ENCODE assay signal across 9 cellular contexts in the genomic region with DNA sequence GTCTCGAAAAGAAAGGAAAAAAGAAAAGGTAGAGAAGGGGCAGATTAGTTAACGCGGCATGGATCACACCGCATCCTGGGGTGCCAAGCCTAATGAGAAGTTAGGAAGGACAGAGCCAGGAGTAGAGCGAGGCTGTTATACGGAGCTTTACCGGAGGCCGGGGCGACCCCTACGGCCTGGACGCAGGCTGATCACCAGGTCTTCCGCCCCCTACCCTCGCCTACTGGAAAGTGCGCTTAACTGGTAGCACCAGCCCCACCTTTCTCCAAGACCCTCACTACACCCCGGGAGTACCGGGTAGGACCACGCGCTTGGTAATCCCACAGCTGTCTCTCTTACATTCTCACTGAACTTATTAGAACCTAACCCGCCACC. TPM values are rescaled to one million over a fixed set of nuclear protein-coding genes. Genes with fewer than 3 reads are reported as not detected.
DNase-seq lines count a peak whose midpoint lies in the region; ATAC-seq, FAIRE-seq and TF ChIP-seq lines count a peak whose summit lies in the region.
"Had no signal": no experiment of that assay in that cellular context is flagged by ENCODE, and none has a peak within 500 bp of the region (broad histone marks: within the 10 kb centered on the region; RNA-seq: fewer than 3 reads in every experiment).

No MANE protein-coding gene starts in this region.

- TF ChIP-seq POLR2A in IMR-90 (IDR thresholded peaks at IDR 0.05; ENCODE audit: low read depth, low read length) (no peak), stomach (IDR thresholded peaks at IDR 0.05) (no peak)

- POLR2A ChIA-PET in IMR-90 (lab: Charles Lee; ENCODE audit: unreplicated experiment) = interaction anchor here (1.1 kb wide), 1 partner anchor 137 kb away, joined by 3 read pairs; no protein-coding TSS in a partner anchor

- H3K27me3 ChIP-seq in IMR-90 (ENCODE audit: control insufficient read depth, insufficient read depth, low read length) = no peaks in the 10 kb centered on the region
- H3K27me3 ChIP-seq in astrocyte (ENCODE audit: insufficient read depth, low read length) = no peaks in the 10 kb centered on the region
- H3K27me3 ChIP-seq in stomach = no peaks in the 10 kb centered on the region

- H3K9me3 ChIP-seq in IMR-90 (ENCODE audit: control insufficient read depth, insufficient read depth, low read length) = no peaks in the 10 kb centered on the region; the same call in 1 of the 2 replicates
- H3K9me3 ChIP-seq in astrocyte (ENCODE audit: insufficient read depth, low read depth, low read length) = no peaks in the 10 kb centered on the region
- peaks cover 0 to 4% of the 10 kb centered on the region in 2 donors for H3K9me3 ChIP-seq in kidney (ENCODE audit: control insufficient read depth in 1 of 2, low read length in 2 of 2)
- peaks cover 0 to 12% (median 0%) of the 10 kb centered on the region in 4 donors for H3K9me3 ChIP-seq in stomach

- peak overlapping the region; percentile 29; the same call in 1 of the 2 replicates for H3K56ac ChIP-seq in IMR-90 (ENCODE audit: extremely low read depth, insufficient read depth, low read length)

- H3K79me1 ChIP-seq in IMR-90 (ENCODE audit: low read depth in 1 of 2, low read length in 2 of 2) = peaks cover 0 to 31% of the 10 kb centered on the region in 2 experiments; a peak in 3 of 4 replicates

- intact Hi-C loops in IMR-90 (cut with micrococcal nuclease) (no loop called here), kidney (cut with DNase I) (no loop called here), stomach (cut with DNase I; ENCODE audit: low total_unique reads) (no loop called here)

- CTCF ChIA-PET in IMR-90 (lab: Yijun Ruan, JAX) = no interaction called here

- H4K20me1 ChIP-seq in IMR-90 (ENCODE audit: insufficient read depth, low read length) (no peaks in the 10 kb centered on the region; the same call in 1 of the 2 replicates), astrocyte (ENCODE audit: insufficient read depth, low read length) (peaks cover 13% of the 10 kb centered on the region)

- H2AK9ac ChIP-seq in IMR-90 (replicated peaks; ENCODE audit: low read depth, low read length, poor library complexity) = peak overlapping the region; percentile 91

- peak overlapping the region; percentile 86 for H3K4ac ChIP-seq in IMR-90 (ENCODE audit: low read depth, low read length)

- WGBS in IMR-90 (ENCODE audit: extremely low coverage in 2 of 2, insufficient read length in 1 of 2), 2 experiments = 26% methylated on average over 3 of the region's 19 CpGs; no CpG with 5 or more reads in 1 of the 2 experiments
- WGBS in stomach, 5 donors = 1 to 4% (median 3%) methylated on average over 15 to 19 of the region's 19 CpGs

- no peak for TF ChIP-seq RAD21 in IMR-90 (IDR thresholded peaks at IDR 0.05; ENCODE audit: low read length)

- no peak overlapping the region for H2BK20ac ChIP-seq in IMR-90 (ENCODE audit: low read depth, low read length)

- H3K36me3 ChIP-seq in IMR-90 (ENCODE audit: control insufficient read depth, insufficient read depth, low read length) (no peaks in the 10 kb centered on the region), astrocyte (ENCODE audit: insufficient read depth, low read length) (peaks cover 3% of the 10 kb centered on the region), kidney (ENCODE audit: control insufficient read depth in 1 of 2, insufficient read depth in 2 of 2, low read length in 2 of 2) (no peaks in the 10 kb centered on the region), stomach (peaks cover 0 to 18% (median 2%) of the 10 kb centered on the region in 4 donors)

- in situ Hi-C loops in IMR-90 (cut with MboI; ENCODE audit: low sequenced_read_pairs) = no loop called here

- H3K27ac ChIP-seq in IMR-90 (ENCODE audit: insufficient read depth, low read length) (peak overlapping the region; percentile 76), astrocyte (ENCODE audit: low read depth, low read length) (peak overlapping the region; percentile 84), kidney (ENCODE audit: low read depth in 2 of 2, low read length in 2 of 2) (peak overlapping the region; percentile 96 to 98), stomach (peak overlapping the region; percentile 91 to 99 (median 96))

- no peaks in the 10 kb centered on the region for H3K27me3 Mint-ChIP-seq in astrocyte (ENCODE audit: low read depth, unreplicated experiment)

- H3K4me3 ChIP-seq in IMR-90 (ENCODE audit: insufficient read depth, low read depth, low read length) = peak overlapping the region; percentile 62
- H3K4me3 ChIP-seq in astrocyte (ENCODE audit: insufficient read depth, low read depth, low read length) = peak overlapping the region; percentile 81
- peak overlapping the region; percentile 81 to 98 for H3K4me3 ChIP-seq in kidney (ENCODE audit: low read length in 2 of 2)
- peak overlapping the region; percentile 62 to 75 (median 70) for H3K4me3 ChIP-seq in stomach

- dilution Hi-C loops in IMR-90 (cut with HindIII; ENCODE audit: low sequenced_read_pairs, unreplicated experiment) = no loop called here

- H3K9me1 ChIP-seq in IMR-90 (ENCODE audit: insufficient read depth, low read length) = no peaks in the 10 kb centered on the region

- peak overlapping the region; percentile 96 for H3K4me3 Mint-ChIP-seq in astrocyte (ENCODE audit: unreplicated experiment)

- ATAC-seq in IMR-90 (ENCODE audit: low read depth) (no peak), GM18520 (IDR thresholded peaks at IDR 0.05; ENCODE audit: unreplicated experiment) (no peak)

- H3K9me3 Mint-ChIP-seq in astrocyte (ENCODE audit: unreplicated experiment) = peaks cover 3% of the 10 kb centered on the region

- no peak for TF ChIP-seq EP300 in stomach (IDR thresholded peaks at IDR 0.05)

- H2AFZ ChIP-seq in IMR-90 (replicated peaks; ENCODE audit: low read length, poor library complexity) = peak overlapping the region; percentile 92
- H2AFZ ChIP-seq in astrocyte (ENCODE audit: low read depth, low read length) = peak overlapping the region; percentile 77

- no peak; the same call in 1 of the 2 replicates for TF ChIP-seq CTCF in IMR-90 (conservative IDR thresholded peaks at IDR 0.05; ENCODE audit: low read depth, low read length)
- TF ChIP-seq CTCF in astrocyte (IDR thresholded peaks at IDR 0.05; ENCODE audit: insufficient read depth, low read depth, low read length) = no peak
- no peak for TF ChIP-seq CTCF in kidney (IDR thresholded peaks at IDR 0.05; ENCODE audit: borderline replicate concordance, extremely low read depth, insufficient read depth)
- no peak for TF ChIP-seq CTCF in stomach (IDR thresholded peaks at IDR 0.05)

- peak overlapping the region; percentile 3; the same call in 1 of the 2 replicates for H4K5ac ChIP-seq in IMR-90 (ENCODE audit: low read depth, low read length)

- DNase-seq in stimulated activated CD8-positive, alpha-beta memory T cell treated with anti-CD3 and anti-CD28 coated beads, Interleukin-15, amount 100 ng/mL, for 24 hours (ENCODE audit: low read depth) = peak; percentile 8
- DNase-seq in stimulated activated CD8-positive, alpha-beta memory T cell treated with anti-CD3 and anti-CD28 coated beads, Interleukin-4, amount 100 ng/mL, for 48 hours = no peak
- DNase-seq in IMR-90 = peak; percentile 20
- peak; percentile 10 for DNase-seq in astrocyte (ENCODE audit: low read depth)
- peak; percentile 76 for DNase-seq in kidney
- DNase-seq in stomach = peak; percentile 43
- no peak for DNase-seq in NAMALWA (ENCODE audit: low spot score)

- H3K23ac ChIP-seq in IMR-90 (ENCODE audit: low read depth, low read length) = peak overlapping the region; percentile 84

- H3K14ac ChIP-seq in IMR-90 (replicated peaks; ENCODE audit: low read depth, low read length) = peak overlapping the region; percentile 84

- peaks cover 9% of the 10 kb centered on the region for H3K4me1 Mint-ChIP-seq in astrocyte (ENCODE audit: low read depth, unreplicated experiment)

- peak overlapping the region; percentile 61 for H2BK5ac ChIP-seq in IMR-90 (ENCODE audit: low read depth, low read length, poor library complexity, severe bottlenecking)

- H3K4me1 ChIP-seq in IMR-90 (ENCODE audit: control insufficient read depth, insufficient read depth, low read length) (no peaks in the 10 kb centered on the region), astrocyte (ENCODE audit: insufficient read depth, low read length) (peaks cover 8% of the 10 kb centered on the region), kidney (ENCODE audit: control insufficient read depth in 1 of 2, insufficient read depth in 1 of 2, low read depth in 1 of 2, low read length in 2 of 2) (peaks cover 3 to 6% of the 10 kb centered on the region in 2 donors), stomach (peaks cover 0 to 55% (median 30%) of the 10 kb centered on the region in 4 donors)

- peaks cover 18% of the 10 kb centered on the region for H3K36me3 Mint-ChIP-seq in astrocyte (ENCODE audit: low read depth, unreplicated experiment)

- H3K27ac Mint-ChIP-seq in astrocyte (ENCODE audit: unreplicated experiment) = peak overlapping the region; percentile 96

- peak overlapping the region; percentile 87 for H3K4me2 ChIP-seq in IMR-90 (ENCODE audit: low read depth, low read length)
- peak overlapping the region; percentile 88 for H3K4me2 ChIP-seq in astrocyte (ENCODE audit: low read length)

- H2AK5ac ChIP-seq in IMR-90 (ENCODE audit: low read depth, low read length) = no peak overlapping the region

- no peak overlapping the region for H2BK15ac ChIP-seq in IMR-90 (ENCODE audit: low read depth, low read length)

- 0 out of 2 replicates have a peak overlapping the region, but pooled peaks have one; percentile 79 for H4K91ac ChIP-seq in IMR-90 (ENCODE audit: insufficient read depth, low read depth, low read length)

- FAIRE-seq in astrocyte (lab: Jason Lieb, UNC) (no peak), kidney (lab: Jason Lieb, UNC) (no peak)
- FAIRE-seq: islet of Langerhans had no signal

- H2BK120ac ChIP-seq in IMR-90 (ENCODE audit: low read depth, low read length) = peak overlapping the region; percentile 17; the same call in 1 of the 2 replicates

- H4K8ac ChIP-seq in IMR-90 (ENCODE audit: low read depth in 2 of 2, low read length in 2 of 2) = peak overlapping the region; percentile 79 to 82; a peak in 2 of 4 replicates

- no TSS peak for BruUV-seq in IMR-90 (replicated peaks; lab: Mats Ljungman, UMichigan)

- H3K18ac ChIP-seq in IMR-90 (ENCODE audit: low read depth, low read length) = no peak overlapping the region

- peak overlapping the region; percentile 76 for H3K9ac ChIP-seq in IMR-90 (ENCODE audit: low read depth, low read length)
- H3K9ac ChIP-seq in astrocyte (ENCODE audit: low read length) = peak overlapping the region; percentile 86
- H3K9ac ChIP-seq in kidney (ENCODE audit: low read length in 2 of 2) = peak overlapping the region; percentile 96 to 99

- peaks cover 17% of the 10 kb centered on the region for H3K79me2 ChIP-seq in astrocyte (ENCODE audit: insufficient read depth, low read length)

RNA-seq across cellular contexts. Expression of a gene that starts 33.8 kb away (rescaled TPM):
- total RNA-seq in IMR-90 (2012; rRNA removed) = 2.5 and 3.9 TPM in 2 replicates
- polyA plus RNA-seq in IMR-90 (2012; rRNA removed) = 18.1 and 18.3 TPM in 2 replicates
- polyA plus RNA-seq in IMR-90 (2012; cell fraction: cytosol; rRNA removed) = 5.3 and 7.4 TPM in 2 replicates
- 9.1 and 17.6 TPM in 2 replicates for polyA plus RNA-seq in IMR-90 (2012; cell fraction: nucleus; rRNA removed; ENCODE audit: low replicate concordance)
- 67.1 and 72.1 TPM in 2 replicates for total RNA-seq in astrocyte
- 55.5 TPM for total RNA-seq in kidney
- polyA plus RNA-seq in kidney (ENCODE audit: insufficient read depth, low read depth, low replicate concordance) = 17.6 TPM
- 10 to 100 TPM in 4 of 5 donors, 1 to 10 TPM in 1; 1.4 to 65.9 (median 19.2) TPM for total RNA-seq in stomach
- 10 to 100 TPM; 12.7 to 16.0 (median 13.0) TPM for polyA plus RNA-seq in stomach

RNA-seq across cellular contexts. Expression of a gene that starts 34.0 kb away (rescaled TPM):
- total RNA-seq in IMR-90 (2012; rRNA removed) (1.1 TPM in 2 replicates), astrocyte (1.7 and 2.0 TPM in 2 replicates), kidney (2.0 TPM), stomach (1 to 10 TPM in 3 of 5 donors, not detected in 2; 1.0 to 3.1 (median 1.5) TPM)
- polyA plus RNA-seq in IMR-90 (2012; rRNA removed) (0.57 and 1.1 TPM in 2 replicates), kidney (ENCODE audit: insufficient read depth, low read depth, low replicate concordance) (4.5 TPM), stomach (1 to 10 TPM; 1.1 to 2.4 (median 1.4) TPM)
- polyA plus RNA-seq in IMR-90 (2012; cell fraction: cytosol; rRNA removed) = 0.29 and 0.74 TPM in 2 replicates
- 0.62 and 1.1 TPM in 2 replicates for polyA plus RNA-seq in IMR-90 (2012; cell fraction: nucleus; rRNA removed; ENCODE audit: low replicate concordance)

RNA-seq across cellular contexts. Expression of a gene that starts 44.5 kb away (rescaled TPM):
- total RNA-seq in IMR-90 (2012; rRNA removed) (under 0.01 TPM in 2 replicates), astrocyte (0.57 and 0.84 TPM in 2 replicates), kidney (0.76 TPM), stomach (1 to 10 TPM in 1 of 5 donors, not detected in 4; 2.4 TPM)
- polyA plus RNA-seq in IMR-90 (2012; rRNA removed) (0.07 TPM in 1 of 2 replicates, not detected in the other), kidney (ENCODE audit: insufficient read depth, low read depth, low replicate concordance) (10.9 TPM), stomach (not detected)
- not detected in 2 replicates for polyA plus RNA-seq in IMR-90 (2012; cell fraction: cytosol; rRNA removed)
- not detected in 2 replicates for polyA plus RNA-seq in IMR-90 (2012; cell fraction: nucleus; rRNA removed; ENCODE audit: low replicate concordance)

Comparison
In these comparisons a context has a peak if more than half of its experiments do, and no peak if none do; other contexts are left out.
1. DNase-seq: peak in stimulated activated CD8-positive, alpha-beta memory T cell treated with anti-CD3 and anti-CD28 coated beads, Interleukin-15, amount 100 ng/mL, for 24 hours (single experiment), IMR-90 (single experiment), astrocyte (single experiment), kidney (single experiment) and stomach (single experiment); none in stimulated activated CD8-positive, alpha-beta memory T cell treated with anti-CD3 and anti-CD28 coated beads, Interleukin-4, amount 100 ng/mL, for 48 hours (single experiment) and NAMALWA (single experiment).
2. Peak in every context shown above with its lines, with median percentiles within 50 percentile points of each other: H3K27ac ChIP-seq, H3K4me3 ChIP-seq and H3K9ac ChIP-seq.